ENCODE assay signal across 9 cellular contexts in the genomic region with DNA sequence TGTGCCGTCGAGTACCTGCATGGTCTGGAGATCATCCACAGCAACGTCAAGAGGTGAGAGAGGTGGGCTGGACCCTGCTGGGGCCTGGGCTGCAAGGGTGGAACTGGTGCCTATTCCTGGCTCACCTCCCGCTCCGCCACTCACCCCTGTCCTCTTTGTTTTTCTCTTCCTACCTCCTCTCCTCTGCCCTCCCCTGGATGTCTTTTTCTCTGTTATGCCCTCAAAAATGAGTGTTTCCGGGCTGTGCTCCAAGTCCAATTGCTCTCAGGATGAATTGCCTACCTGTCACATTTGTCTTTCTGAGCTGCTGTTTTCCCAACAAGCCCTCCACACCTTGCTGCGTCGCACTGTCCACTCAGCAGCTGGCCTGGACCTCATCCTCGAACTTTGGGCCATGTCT. TPM values are rescaled to one million over a fixed set of nuclear protein-coding genes. Genes with fewer than 3 reads are reported as not detected.
DNase-seq lines count a peak whose midpoint lies in the region; ATAC-seq lines count a peak whose summit lies in the region.
"Had no signal": no experiment of that assay in that cellular context is flagged by ENCODE, and none has a peak within 500 bp of the region (broad histone marks: within the 10 kb centered on the region; RNA-seq: fewer than 3 reads in every experiment).

No MANE protein-coding gene starts in this region.

- H3K4me2 ChIP-seq in neuronal stem cell (ENCODE audit: insufficient read depth, low read length, poor library complexity, severe bottlenecking), result no peak overlapping the region

- no peak overlapping the region for H4K8ac ChIP-seq in neuronal stem cell (ENCODE audit: low read depth, low read length)

- H3K4me1 Mint-ChIP-seq in activated CD4-positive, alpha-beta T cell treated with anti-CD3 and anti-CD28 coated beads, Interleukin-2, amount 10 ng/mL, durations not matched to agents 24 days and 14 days, result peaks cover 48% of the 10 kb centered on the region
- peaks cover 51% of the 10 kb centered on the region for H3K4me1 Mint-ChIP-seq in activated CD4-positive, alpha-beta T cell treated with anti-CD3 and anti-CD28 coated beads, Interleukin-2, amount 10 ng/mL, durations not matched to agents 7 days and 5 days
- peaks cover 39% of the 10 kb centered on the region for H3K4me1 Mint-ChIP-seq in activated T-helper 2 cell treated with anti-CD3 and anti-CD28 coated beads, Interferon-gamma antibody, Interleukin-2, Interleukin-4, amounts not matched to agents 10 μg/mL and 5 μg/mL and 100 μg/mL, durations not matched to agents 14 hours and 24 hours and 36 hours (ENCODE audit: low read depth)

- no peak overlapping the region for H3K4me3 ChIP-seq in neuronal stem cell (ENCODE audit: low read length in 2 of 2)

- no peaks in the 10 kb centered on the region for H3K79me1 ChIP-seq in neuronal stem cell (ENCODE audit: low read depth, low read length)

- no peak overlapping the region for H2AK5ac ChIP-seq in neuronal stem cell (ENCODE audit: low read depth, low read length)

- no peak overlapping the region for H2BK12ac ChIP-seq in neuronal stem cell (ENCODE audit: low read length)

- H3K27me3 ChIP-seq in neuronal stem cell (ENCODE audit: control insufficient read depth in 3 of 3, insufficient read depth in 3 of 3, low read depth in 1 of 3, low read length in 3 of 3), result no peaks in the 10 kb centered on the region

- H3K4me3 Mint-ChIP-seq in activated CD4-positive, alpha-beta T cell treated with anti-CD3 and anti-CD28 coated beads, Interleukin-2, amount 10 ng/mL, durations not matched to agents 24 days and 14 days, result no peak overlapping the region
- H3K4me3 Mint-ChIP-seq in activated CD4-positive, alpha-beta T cell treated with anti-CD3 and anti-CD28 coated beads, Interleukin-2, amount 10 ng/mL, durations not matched to agents 7 days and 5 days, result no peak overlapping the region
- no peak overlapping the region for H3K4me3 Mint-ChIP-seq in activated T-helper 2 cell treated with anti-CD3 and anti-CD28 coated beads, Interferon-gamma antibody, Interleukin-2, Interleukin-4, amounts not matched to agents 10 μg/mL and 5 μg/mL and 100 μg/mL, durations not matched to agents 14 hours and 24 hours and 36 hours (ENCODE audit: low read depth)

- H2BK15ac ChIP-seq in neuronal stem cell (ENCODE audit: low read length), result no peak overlapping the region

- H3K18ac ChIP-seq in neuronal stem cell (ENCODE audit: low read length), result peak overlapping the region; percentile 9

- POLR2A ChIA-PET in activated CD4-positive, alpha-beta T cell treated with anti-CD3 and anti-CD28 coated beads, Interleukin-2, amount 10 ng/mL, durations not matched to agents 7 days and 5 days (lab: Charles Lee), result interaction anchor here (0.6 kb wide), 1 partner anchor 8 kb away, joined by 3 read pairs; no protein-coding TSS in a partner anchor

- ATAC-seq in Right ventricle myocardium inferior (no peak), Right ventricle myocardium superior (ENCODE audit: poor library complexity) (no peak)
- ATAC-seq: activated naive CD4-positive, alpha-beta T cell treated with anti-CD3 and anti-CD28 coated beads, Interleukin-2, amount 50 U/mL, for 72 hours had no signal

- H3K9me3 ChIP-seq in neuronal stem cell (replicated peaks in 1 of 2; ENCODE audit: control insufficient read depth in 2 of 2, insufficient read depth in 1 of 2, low read depth in 1 of 2, low read length in 2 of 2), result peaks cover 0 to 3% of the 10 kb centered on the region in 2 donors

- CTCF ChIA-PET in activated CD4-positive, alpha-beta T cell treated with anti-CD3 and anti-CD28 coated beads, Interleukin-2, amount 10 ng/mL, durations not matched to agents 7 days and 5 days (lab: Charles Lee), result interaction anchor here (1.2 to 1.7 kb wide), 4 partner anchors 25 to 72 kb away, joined by 3 to 6 read pairs (median 4); no protein-coding TSS in a partner anchor

- DNase-seq in activated CD4-positive, alpha-beta T cell treated with anti-CD3 and anti-CD28 coated beads, Interleukin-2, amount 10 ng/mL, durations not matched to agents 24 days and 14 days, result no peak
- no peak for DNase-seq in activated CD4-positive, alpha-beta T cell treated with anti-CD3 and anti-CD28 coated beads, Interleukin-2, amount 10 ng/mL, durations not matched to agents 7 days and 5 days
- DNase-seq in NCI-H146 (lab: John Stamatoyannopoulos, UW) (peak; percentile 70), neuronal stem cell (ENCODE audit: low spot score) (no peak), Right ventricle myocardium inferior (ENCODE audit: missing footprints) (no peak), Right ventricle myocardium superior (no peak), NCI-H748 (lab: John Stamatoyannopoulos, UW; ENCODE audit: unreplicated experiment) (no peak)
- DNase-seq in activated T-helper 2 cell treated with anti-CD3 and anti-CD28 coated beads, Interferon-gamma antibody, Interleukin-2, Interleukin-4, amounts not matched to agents 10 μg/mL and 5 μg/mL and 100 μg/mL, durations not matched to agents 14 hours and 24 hours and 36 hours (ENCODE audit: low spot score), result no peak

- H3K27ac Mint-ChIP-seq in activated CD4-positive, alpha-beta T cell treated with anti-CD3 and anti-CD28 coated beads, Interleukin-2, amount 10 ng/mL, durations not matched to agents 24 days and 14 days, result peak overlapping the region; percentile 7
- H3K27ac Mint-ChIP-seq in activated CD4-positive, alpha-beta T cell treated with anti-CD3 and anti-CD28 coated beads, Interleukin-2, amount 10 ng/mL, durations not matched to agents 7 days and 5 days, result no peak overlapping the region
- peak overlapping the region; percentile 13 for H3K27ac Mint-ChIP-seq in activated T-helper 2 cell treated with anti-CD3 and anti-CD28 coated beads, Interferon-gamma antibody, Interleukin-2, Interleukin-4, amounts not matched to agents 10 μg/mL and 5 μg/mL and 100 μg/mL, durations not matched to agents 14 hours and 24 hours and 36 hours

- no peaks in the 10 kb centered on the region for H3K4me1 ChIP-seq in neuronal stem cell (ENCODE audit: control insufficient read depth in 2 of 2, insufficient read depth in 1 of 2, low read depth in 1 of 2, low read length in 2 of 2)

- H3K4ac ChIP-seq in neuronal stem cell (ENCODE audit: low read length), result no peak overlapping the region

- no peaks in the 10 kb centered on the region for H3K36me3 ChIP-seq in neuronal stem cell (replicated peaks in 1 of 2; ENCODE audit: control insufficient read depth in 2 of 2, insufficient read depth in 2 of 2, low read length in 2 of 2)

- H3K27ac ChIP-seq in neuronal stem cell (replicated peaks; ENCODE audit: low read length), result no peak overlapping the region

- H3K9me3 Mint-ChIP-seq in activated CD4-positive, alpha-beta T cell treated with anti-CD3 and anti-CD28 coated beads, Interleukin-2, amount 10 ng/mL, durations not matched to agents 24 days and 14 days, result peaks cover 6% of the 10 kb centered on the region
- H3K9me3 Mint-ChIP-seq in activated CD4-positive, alpha-beta T cell treated with anti-CD3 and anti-CD28 coated beads, Interleukin-2, amount 10 ng/mL, durations not matched to agents 7 days and 5 days, result peaks cover 4% of the 10 kb centered on the region
- peaks cover 3% of the 10 kb centered on the region for H3K9me3 Mint-ChIP-seq in activated T-helper 2 cell treated with anti-CD3 and anti-CD28 coated beads, Interferon-gamma antibody, Interleukin-2, Interleukin-4, amounts not matched to agents 10 μg/mL and 5 μg/mL and 100 μg/mL, durations not matched to agents 14 hours and 24 hours and 36 hours

- H3K27me3 Mint-ChIP-seq in activated CD4-positive, alpha-beta T cell treated with anti-CD3 and anti-CD28 coated beads, Interleukin-2, amount 10 ng/mL, durations not matched to agents 24 days and 14 days, result no peaks in the 10 kb centered on the region
- no peaks in the 10 kb centered on the region for H3K27me3 Mint-ChIP-seq in activated CD4-positive, alpha-beta T cell treated with anti-CD3 and anti-CD28 coated beads, Interleukin-2, amount 10 ng/mL, durations not matched to agents 7 days and 5 days
- no peaks in the 10 kb centered on the region for H3K27me3 Mint-ChIP-seq in activated T-helper 2 cell treated with anti-CD3 and anti-CD28 coated beads, Interferon-gamma antibody, Interleukin-2, Interleukin-4, amounts not matched to agents 10 μg/mL and 5 μg/mL and 100 μg/mL, durations not matched to agents 14 hours and 24 hours and 36 hours (ENCODE audit: low read depth)

- intact Hi-C loops in activated CD4-positive, alpha-beta T cell treated with anti-CD3 and anti-CD28 coated beads, Interleukin-2, amount 10 ng/mL, durations not matched to agents 24 days and 14 days (cut with micrococcal nuclease), result loop anchor here (10.0 kb wide), 2 partner anchors 195 to 235 kb away; a partner anchor contains a TSS
- intact Hi-C loops in activated T-helper 2 cell treated with anti-CD3 and anti-CD28 coated beads, Interferon-gamma antibody, Interleukin-2, Interleukin-4, amounts not matched to agents 10 μg/mL and 5 μg/mL and 100 μg/mL, durations not matched to agents 14 hours and 24 hours and 36 hours (cut with micrococcal nuclease), result no loop called here
- intact Hi-C loops in Right ventricle myocardium inferior (cut with DNase I) (loop anchor here (10.0 kb wide), 2 partner anchors 195 to 245 kb away; a partner anchor contains a TSS), Right ventricle myocardium superior (cut with DNase I) (no loop called here)

- no peak overlapping the region for H2BK120ac ChIP-seq in neuronal stem cell (ENCODE audit: low read depth, low read length)

- H2AFZ ChIP-seq in neuronal stem cell (ENCODE audit: low read length), result peak overlapping the region; percentile 29

- no peak overlapping the region for H3K23ac ChIP-seq in neuronal stem cell (ENCODE audit: low read depth, low read length, poor library complexity)

- H3K14ac ChIP-seq in neuronal stem cell (ENCODE audit: low read length), result no peak overlapping the region

- no peak overlapping the region for H2BK5ac ChIP-seq in neuronal stem cell (ENCODE audit: low read length)

- no CpG with 5 or more reads among the region's 9 CpGs for WGBS in neuronal stem cell (ENCODE audit: extremely low coverage in 2 of 2, insufficient read length in 2 of 2, insufficient replicate concordance in 1 of 2), 2 donors

- H4K91ac ChIP-seq in neuronal stem cell (ENCODE audit: low read depth, low read length, poor library complexity), result no peak overlapping the region

- peaks cover 57% of the 10 kb centered on the region for H3K36me3 Mint-ChIP-seq in activated CD4-positive, alpha-beta T cell treated with anti-CD3 and anti-CD28 coated beads, Interleukin-2, amount 10 ng/mL, durations not matched to agents 24 days and 14 days (ENCODE audit: low read depth)
- H3K36me3 Mint-ChIP-seq in activated CD4-positive, alpha-beta T cell treated with anti-CD3 and anti-CD28 coated beads, Interleukin-2, amount 10 ng/mL, durations not matched to agents 7 days and 5 days (ENCODE audit: low read depth), result peaks cover 38% of the 10 kb centered on the region
- H3K36me3 Mint-ChIP-seq in activated T-helper 2 cell treated with anti-CD3 and anti-CD28 coated beads, Interferon-gamma antibody, Interleukin-2, Interleukin-4, amounts not matched to agents 10 μg/mL and 5 μg/mL and 100 μg/mL, durations not matched to agents 14 hours and 24 hours and 36 hours (ENCODE audit: low read depth), result peaks cover 42% of the 10 kb centered on the region

- H3K9ac ChIP-seq in neuronal stem cell (ENCODE audit: low read depth, low read length, poor library complexity), result no peak overlapping the region

RNA-seq across cellular contexts. Expression of a gene that starts 28.5 kb away (rescaled TPM):
- 70.9 and 74.4 TPM in 2 replicates for total RNA-seq in activated CD4-positive, alpha-beta T cell treated with anti-CD3 and anti-CD28 coated beads, Interleukin-2, amount 10 ng/mL, durations not matched to agents 24 days and 14 days
- 10 to 100 TPM; 72.3 to 78.4 TPM for total RNA-seq in activated CD4-positive, alpha-beta T cell treated with anti-CD3 and anti-CD28 coated beads, Interleukin-2, amount 10 ng/mL, durations not matched to agents 7 days and 5 days
- 64.9 and 65.6 TPM in 2 replicates for total RNA-seq in activated T-helper 2 cell treated with anti-CD3 and anti-CD28 coated beads, Interferon-gamma antibody, Interleukin-2, Interleukin-4, amounts not matched to agents 10 μg/mL and 5 μg/mL and 100 μg/mL, durations not matched to agents 14 hours and 24 hours and 36 hours
- 10.3 TPM for polyA plus RNA-seq in neuronal stem cell (2013, experiment 1 of 2)
- 10.2 TPM for polyA plus RNA-seq in neuronal stem cell (2013, experiment 2 of 2)
- total RNA-seq in Right ventricle myocardium inferior, result 15.1 TPM
- 16.4 TPM for total RNA-seq in Right ventricle myocardium superior

RNA-seq across cellular contexts. Expression of a gene that starts 55.0 kb away (rescaled TPM):
- total RNA-seq in activated CD4-positive, alpha-beta T cell treated with anti-CD3 and anti-CD28 coated beads, Interleukin-2, amount 10 ng/mL, durations not matched to agents 24 days and 14 days, result 4.5 and 5.1 TPM in 2 replicates
- 1 to 10 TPM; 1.6 to 1.9 TPM for total RNA-seq in activated CD4-positive, alpha-beta T cell treated with anti-CD3 and anti-CD28 coated beads, Interleukin-2, amount 10 ng/mL, durations not matched to agents 7 days and 5 days
- total RNA-seq in activated T-helper 2 cell treated with anti-CD3 and anti-CD28 coated beads, Interferon-gamma antibody, Interleukin-2, Interleukin-4, amounts not matched to agents 10 μg/mL and 5 μg/mL and 100 μg/mL, durations not matched to agents 14 hours and 24 hours and 36 hours, result 2.4 and 2.6 TPM in 2 replicates
- 0.45 TPM for polyA plus RNA-seq in neuronal stem cell (2013, experiment 1 of 2)
- polyA plus RNA-seq in neuronal stem cell (2013, experiment 2 of 2), result 0.54 TPM
- total RNA-seq in Right ventricle myocardium inferior (2.0 TPM), Right ventricle myocardium superior (1.7 TPM)

Comparison
In these comparisons a context has a peak if more than half of its experiments do, and no peak if none do; other contexts are left out.
1. intact Hi-C loops: an anchor here in activated CD4-positive, alpha-beta T cell treated with anti-CD3 and anti-CD28 coated beads, Interleukin-2, amount 10 ng/mL, durations not matched to agents 24 days and 14 days (10.0 kb wide) and Right ventricle myocardium inferior (10.0 kb wide); none called in activated T-helper 2 cell treated with anti-CD3 and anti-CD28 coated beads, Interferon-gamma antibody, Interleukin-2, Interleukin-4, amounts not matched to agents 10 μg/mL and 5 μg/mL and 100 μg/mL, durations not matched to agents 14 hours and 24 hours and 36 hours and Right ventricle myocardium superior.